ENCODE assay signal across 17 cellular contexts in the genomic region with DNA sequence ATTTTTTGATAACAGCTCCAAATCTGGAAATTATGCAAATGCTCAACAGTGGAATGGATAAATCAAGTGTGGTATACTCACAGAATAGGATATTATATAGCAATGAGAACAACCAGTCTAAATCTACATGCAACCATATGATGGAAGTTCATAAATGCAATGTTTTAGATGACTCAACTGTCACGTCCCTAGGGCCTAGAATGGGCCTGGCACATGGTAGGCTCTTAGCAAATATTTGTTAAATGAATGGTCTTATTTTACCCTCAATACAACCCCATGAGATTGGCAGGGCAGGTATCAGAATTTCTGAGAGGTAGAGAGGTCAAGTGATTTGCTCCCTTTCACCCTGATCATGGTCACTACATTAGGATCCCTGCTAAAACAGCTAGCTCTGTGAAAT. TPM values are rescaled to one million over a fixed set of nuclear protein-coding genes. Genes with fewer than 3 reads are reported as not detected.
"Had no signal": no experiment of that assay in that cellular context is flagged by ENCODE, and none has a peak within 500 bp of the region (broad histone marks: within the 10 kb centered on the region; RNA-seq: fewer than 3 reads in every experiment).

No MANE protein-coding gene starts in this region.

- DNase-seq: activated CD8-positive, alpha-beta memory T cell treated with anti-CD3 and anti-CD28 coated beads, Interleukin-2, amount 50 U/mL, for 4 hours; activated CD8-positive, alpha-beta T cell treated with anti-CD3 and anti-CD28 coated beads for 36 hours; activated gamma-delta T cell treated with Interleukin-2 at 50 U/mL for 16 hours; activated naive CD8-positive, alpha-beta T cell treated with anti-CD3 and anti-CD28 coated beads, Interleukin-2, amount 10 ng/mL, durations not matched to agents 7 days and 5 days; activated T-cell treated with anti-CD3 and anti-CD28 coated beads, Interleukin-2, amount 50 U/mL, for 72 hours; anterior cingulate cortex; gastrocnemius medialis; left ventricle myocardium superior; retina; stomach had no signal

- H3K9me3 Mint-ChIP-seq: activated CD8-positive, alpha-beta T cell treated with anti-CD3 and anti-CD28 coated beads for 36 hours; activated T-cell treated with anti-CD3 and anti-CD28 coated beads, Interleukin-2, amount 50 U/mL, for 72 hours; mesothelial cell of epicardium; T-helper 2 cell treated with Interferon-gamma antibody and Interleukin-4, amounts not matched to agents 5 μg/mL and 100 μg/mL, for 36 hours had no signal

- H3K27me3 ChIP-seq: gastrocnemius medialis had no signal

- H3K4me1 ChIP-seq: gastrocnemius medialis, stomach had no signal

- H3K27ac ChIP-seq: cardiac muscle cell, gastrocnemius medialis, skin epidermis, stomach, thoracic aorta had no signal

- H3K4me1 Mint-ChIP-seq: activated naive CD8-positive, alpha-beta T cell treated with anti-CD3 and anti-CD28 coated beads, Interleukin-2, amount 10 ng/mL, durations not matched to agents 7 days and 5 days had no signal

- H3K27ac Mint-ChIP-seq: activated CD8-positive, alpha-beta T cell treated with anti-CD3 and anti-CD28 coated beads for 36 hours; activated naive CD8-positive, alpha-beta T cell treated with anti-CD3 and anti-CD28 coated beads, Interleukin-2, amount 10 ng/mL, durations not matched to agents 7 days and 5 days; activated T-cell treated with anti-CD3 and anti-CD28 coated beads, Interleukin-2, amount 50 U/mL, for 72 hours; mesothelial cell of epicardium; T-helper 2 cell treated with Interferon-gamma antibody and Interleukin-4, amounts not matched to agents 5 μg/mL and 100 μg/mL, for 36 hours had no signal

- H3K36me3 Mint-ChIP-seq: activated naive CD8-positive, alpha-beta T cell treated with anti-CD3 and anti-CD28 coated beads, Interleukin-2, amount 10 ng/mL, durations not matched to agents 7 days and 5 days; mesothelial cell of epicardium had no signal

- H3K9me3 ChIP-seq: gastrocnemius medialis, stomach, thoracic aorta had no signal

- ATAC-seq: activated CD8-positive, alpha-beta T cell treated with anti-CD3 and anti-CD28 coated beads for 36 hours; activated T-cell treated with anti-CD3 and anti-CD28 coated beads, Interleukin-2, amount 50 U/mL, for 72 hours; gastrocnemius medialis; left ventricle myocardium superior had no signal

- H3K36me3 ChIP-seq: cardiac muscle cell, gastrocnemius medialis, stomach, thoracic aorta had no signal

- H3K4me3 ChIP-seq: cardiac muscle cell, gastrocnemius medialis, skin epidermis, stomach, thoracic aorta had no signal

- H3K4me3 Mint-ChIP-seq: activated CD8-positive, alpha-beta T cell treated with anti-CD3 and anti-CD28 coated beads for 36 hours; activated naive CD8-positive, alpha-beta T cell treated with anti-CD3 and anti-CD28 coated beads, Interleukin-2, amount 10 ng/mL, durations not matched to agents 7 days and 5 days; activated T-cell treated with anti-CD3 and anti-CD28 coated beads, Interleukin-2, amount 50 U/mL, for 72 hours; mesothelial cell of epicardium; T-helper 2 cell treated with Interferon-gamma antibody and Interleukin-4, amounts not matched to agents 5 μg/mL and 100 μg/mL, for 36 hours had no signal

RNA-seq across cellular contexts. Expression of a gene that starts 14.6 kb away (rescaled TPM):
- total RNA-seq: activated CD8-positive, alpha-beta T cell treated with anti-CD3 and anti-CD28 coated beads for 36 hours; activated naive CD8-positive, alpha-beta T cell treated with anti-CD3 and anti-CD28 coated beads, Interleukin-2, amount 10 ng/mL, durations not matched to agents 7 days and 5 days; activated T-cell treated with anti-CD3 and anti-CD28 coated beads, Interleukin-2, amount 50 U/mL, for 72 hours; gastrocnemius medialis; kidney epithelial cell; left ventricle myocardium superior had no signal
- polyA plus RNA-seq: cardiac muscle cell, urinary bladder had no signal
